8 cellular contexts compared by ENCODE assay signal in genomic region chr13:70310720-70311119, GRCh38.
A peak's percentile ranks its signal among the peaks of the same experiment; 100 is the strongest.
DNase-seq lines count a peak whose midpoint lies in the region; ATAC-seq and TF ChIP-seq lines count a peak whose summit lies in the region.

No MANE protein-coding gene starts in this region.

- no peaks in the 10 kb centered on the region for H3K9me3 Mint-ChIP-seq in WTC11
- H3K9me3 Mint-ChIP-seq in naive thymus-derived CD8-positive, alpha-beta T cell, result peaks cover 0 to 14% (median 0%) of the 10 kb centered on the region in 9 donors

- DNase-seq in NCI-H2081 (lab: John Stamatoyannopoulos, UW), result peak; percentile 58 to 74
- DNase-seq in WTC11 (ENCODE audit: low spot score), result peak; percentile 29
- peak; percentile 18 for DNase-seq in neuronal stem cell (ENCODE audit: low spot score)
- no peak for DNase-seq in naive thymus-derived CD8-positive, alpha-beta T cell
- no peak for DNase-seq in right atrium auricular region (ENCODE audit: low spot score)

- no peak overlapping the region for H3K9ac ChIP-seq in neuronal stem cell (ENCODE audit: low read depth, low read length, poor library complexity)

- no peak overlapping the region for H3K23ac ChIP-seq in neuronal stem cell (ENCODE audit: low read depth, low read length, poor library complexity)

- no peak overlapping the region for H3K4me3 Mint-ChIP-seq in WTC11
- no peak overlapping the region for H3K4me3 Mint-ChIP-seq in naive thymus-derived CD8-positive, alpha-beta T cell

- no peak overlapping the region for H2BK5ac ChIP-seq in neuronal stem cell (ENCODE audit: low read length)

- H3K9me3 ChIP-seq in neuronal stem cell (replicated peaks in 1 of 2; ENCODE audit: control insufficient read depth in 2 of 2, insufficient read depth in 1 of 2, low read depth in 1 of 2, low read length in 2 of 2), result peaks cover 0 to 2% of the 10 kb centered on the region in 2 donors
- H3K9me3 ChIP-seq in right atrium auricular region, result no peaks in the 10 kb centered on the region

- TF ChIP-seq CTCF in WTC11 (IDR thresholded peaks at IDR 0.05) (no peak; the same call in 1 of the 2 replicates), right atrium auricular region (IDR thresholded peaks at IDR 0.05) (peak in 1 of 2 donors; percentile 50)

- H4K91ac ChIP-seq in neuronal stem cell (ENCODE audit: low read depth, low read length, poor library complexity), result no peak overlapping the region

- no peaks in the 10 kb centered on the region for H3K27me3 Mint-ChIP-seq in WTC11 (ENCODE audit: low read depth)
- H3K27me3 Mint-ChIP-seq in naive thymus-derived CD8-positive, alpha-beta T cell, result no peaks in the 10 kb centered on the region

- H3K4me2 ChIP-seq in neuronal stem cell (ENCODE audit: insufficient read depth, low read length, poor library complexity, severe bottlenecking), result no peak overlapping the region

- no peak overlapping the region for H3K14ac ChIP-seq in neuronal stem cell (ENCODE audit: low read length)

- H4K8ac ChIP-seq in neuronal stem cell (ENCODE audit: low read depth, low read length), result no peak overlapping the region

- no peak overlapping the region for H3K27ac Mint-ChIP-seq in WTC11
- no peak overlapping the region for H3K27ac Mint-ChIP-seq in naive thymus-derived CD8-positive, alpha-beta T cell

- no peaks in the 10 kb centered on the region for H3K4me1 Mint-ChIP-seq in WTC11
- H3K4me1 Mint-ChIP-seq in naive thymus-derived CD8-positive, alpha-beta T cell, result no peaks in the 10 kb centered on the region

- H3K27ac ChIP-seq in neuronal stem cell (replicated peaks; ENCODE audit: low read length) (no peak overlapping the region), right atrium auricular region (no peak overlapping the region)

- H3K4me1 ChIP-seq in neuronal stem cell (ENCODE audit: control insufficient read depth in 2 of 2, insufficient read depth in 1 of 2, low read depth in 1 of 2, low read length in 2 of 2) (no peaks in the 10 kb centered on the region), right atrium auricular region (no peaks in the 10 kb centered on the region)

- no peak overlapping the region for H3K4ac ChIP-seq in neuronal stem cell (ENCODE audit: low read length)

- CTCF ChIA-PET in WTC11 (lab: Charles Lee), result interaction anchor here (0.7 to 2.0 kb wide), 3 partner anchors 213 to 624 kb away, joined by 3 to 10 read pairs (median 3); no protein-coding TSS in a partner anchor

- H2BK12ac ChIP-seq in neuronal stem cell (ENCODE audit: low read length), result no peak overlapping the region

- no peaks in the 10 kb centered on the region for H3K79me1 ChIP-seq in neuronal stem cell (ENCODE audit: low read depth, low read length)

- H3K4me3 ChIP-seq in neuronal stem cell (ENCODE audit: low read length in 2 of 2) (no peak overlapping the region), right atrium auricular region (no peak overlapping the region)

- H2BK120ac ChIP-seq in neuronal stem cell (ENCODE audit: low read depth, low read length), result no peak overlapping the region

- H3K18ac ChIP-seq in neuronal stem cell (ENCODE audit: low read length), result no peak overlapping the region

- POLR2A ChIA-PET in WTC11 (lab: Charles Lee), result no interaction called here
- POLR2A ChIA-PET in naive thymus-derived CD8-positive, alpha-beta T cell (lab: Charles Lee), result no interaction called here

- H2BK15ac ChIP-seq in neuronal stem cell (ENCODE audit: low read length), result no peak overlapping the region

- H3K36me3 ChIP-seq in neuronal stem cell (replicated peaks in 1 of 2; ENCODE audit: control insufficient read depth in 2 of 2, insufficient read depth in 2 of 2, low read length in 2 of 2) (no peaks in the 10 kb centered on the region), right atrium auricular region (no peaks in the 10 kb centered on the region)

- H2AK5ac ChIP-seq in neuronal stem cell (ENCODE audit: low read depth, low read length), result no peak overlapping the region

- H3K27me3 ChIP-seq in neuronal stem cell (ENCODE audit: control insufficient read depth in 3 of 3, insufficient read depth in 3 of 3, low read depth in 1 of 3, low read length in 3 of 3) (no peaks in the 10 kb centered on the region), right atrium auricular region (no peaks in the 10 kb centered on the region)

- ATAC-seq in GM18868 (IDR thresholded peaks at IDR 0.05; ENCODE audit: unreplicated experiment) (peak; percentile 68), WTC11 (peak; percentile 88), GM18867 (IDR thresholded peaks at IDR 0.05; ENCODE audit: unreplicated experiment) (no peak), HG03460 (IDR thresholded peaks at IDR 0.05; ENCODE audit: unreplicated experiment) (no peak)
- no peak for ATAC-seq in naive thymus-derived CD8-positive, alpha-beta T cell

- H3K36me3 Mint-ChIP-seq in WTC11, result no peaks in the 10 kb centered on the region
- H3K36me3 Mint-ChIP-seq in naive thymus-derived CD8-positive, alpha-beta T cell, result no peaks in the 10 kb centered on the region

- peak overlapping the region; percentile 10 for H2AFZ ChIP-seq in neuronal stem cell (ENCODE audit: low read length)

- no CpG with 5 or more reads among the region's 1 CpG for WGBS in neuronal stem cell (ENCODE audit: extremely low coverage in 2 of 2, insufficient read length in 2 of 2, insufficient replicate concordance in 1 of 2), 2 donors

TF ChIP-seq in WTC11, 78 proteins besides CTCF, POLR2A, EP300 and RAD21 (continues in another document):
- TF ChIP-seq ZNF512 (CRISPR knock-in tag; IDR thresholded peaks at IDR 0.05; ENCODE audit: borderline replicate concordance) (no peak), USF1 (CRISPR knock-in tag; IDR thresholded peaks at IDR 0.05) (no peak), NFYB (CRISPR knock-in tag; conservative IDR thresholded peaks at IDR 0.05; ENCODE audit: low read depth) (no peak), OVOL2 (CRISPR knock-in tag; IDR thresholded peaks at IDR 0.05; ENCODE audit: borderline replicate concordance) (no peak), ELF4 (CRISPR knock-in tag; IDR thresholded peaks at IDR 0.05; ENCODE audit: low read depth) (no peak), E2F5 (CRISPR knock-in tag; IDR thresholded peaks at IDR 0.05) (no peak), SP1 (CRISPR knock-in tag; conservative IDR thresholded peaks at IDR 0.05) (no peak), KAT7 (CRISPR knock-in tag; IDR thresholded peaks at IDR 0.05; ENCODE audit: borderline replicate concordance) (no peak), NFE2L1 (CRISPR knock-in tag; IDR thresholded peaks at IDR 0.05) (no peak), USF2 (CRISPR knock-in tag; IDR thresholded peaks at IDR 0.05) (no peak), GABPB1 (CRISPR knock-in tag; IDR thresholded peaks at IDR 0.05) (no peak)

Comparison
In these comparisons a context has a peak if more than half of its experiments do, and no peak if none do; other contexts are left out.
1. ATAC-seq: peak in GM18868 (single experiment) and WTC11 (single experiment); none in GM18867 (single experiment), naive thymus-derived CD8-positive, alpha-beta T cell (0 of 2) and HG03460 (single experiment).
2. DNase-seq: peak in NCI-H2081 (2 of 2), WTC11 (single experiment) and neuronal stem cell (single experiment); none in naive thymus-derived CD8-positive, alpha-beta T cell (0 of 10) and right atrium auricular region (single experiment).